Comparison of ENCODE assay signal across 9 cellular contexts in genomic region chr1:110460253-110461220, GRCh38. TPM values are rescaled to one million over a fixed set of nuclear protein-coding genes. Genes with fewer than 3 reads are reported as not detected.
DNase-seq lines count a peak whose midpoint lies in the region; ATAC-seq, FAIRE-seq and TF ChIP-seq lines count a peak whose summit lies in the region.
"Had no signal": no experiment of that assay in that cellular context is flagged by ENCODE, and none has a peak within 500 bp of the region (broad histone marks: within the 10 kb centered on the region; RNA-seq: fewer than 3 reads in every experiment).

No MANE protein-coding gene starts in this region.

- no peak overlapping the region for H3K4me2 ChIP-seq in HepG2 (ENCODE audit: low read depth, low read length)

- no peaks in the 10 kb centered on the region for H3K79me2 ChIP-seq in HepG2 (ENCODE audit: insufficient read depth, low read length)

- intact Hi-C loops in activated CD4-positive, alpha-beta T cell treated with anti-CD3 and anti-CD28 coated beads for 36 hours (cut with DNase I, micrococcal nuclease): loop anchor here (1.0 to 5.0 kb wide), 10 partner anchors 36 to 408 kb away; partner anchors contain the start of genes RBM15 (in 2 of the 2) and LAMTOR5 (in 1 of the 2)
- intact Hi-C loops in HepG2 (cut with micrococcal nuclease; ENCODE audit: unreplicated experiment): loop anchor here (1.0 kb wide), 1 partner anchor 257 kb away; no protein-coding TSS in a partner anchor

- CTCF ChIA-PET in activated CD4-positive, alpha-beta T cell treated with anti-CD3 and anti-CD28 coated beads for 36 hours (lab: Charles Lee): interaction anchor here (0.6 to 4.9 kb wide), 66 partner anchors 9 to 1031 kb away, joined by 3 to 87 read pairs (median 5); partner anchors contain the start of genes KCNA2, KCNC4 and LAMTOR5
- CTCF ChIA-PET in HepG2 (lab: Yijun Ruan, JAX; ENCODE audit: low intra/inter-chr PET ratio, low total read pairs): interaction anchor here (1.3 to 2.0 kb wide), 6 partner anchors 48 to 373 kb away, joined by 3 to 28 read pairs (median 12); no protein-coding TSS in a partner anchor

- H3K9me3 Mint-ChIP-seq in activated CD4-positive, alpha-beta T cell treated with anti-CD3 and anti-CD28 coated beads for 36 hours (ENCODE audit: low read depth): no peaks in the 10 kb centered on the region
- no peaks in the 10 kb centered on the region for H3K9me3 Mint-ChIP-seq in chondrocyte (ENCODE audit: low read depth)

- no peak overlapping the region for H2AFZ ChIP-seq in HepG2 (ENCODE audit: low read length)

- no peaks in the 10 kb centered on the region for H4K20me1 ChIP-seq in HepG2 (ENCODE audit: insufficient read depth, low read length)

- TF ChIP-seq CTCF in chondrocyte (IDR thresholded peaks at IDR 0.05) (peak; percentile 95), HepG2 (CRISPR knock-in tag; IDR thresholded peaks at IDR 0.05) (peak; percentile 91)

- peak; percentile 72 for FAIRE-seq in HepG2 (lab: Jason Lieb, UNC)

- BruUV-seq in HepG2 (replicated peaks; lab: Mats Ljungman, UMichigan): no TSS peak

- no peak overlapping the region for H3K27ac ChIP-seq in HepG2 (ENCODE audit: extremely low read length, insufficient read depth, low read length)

- H3K27me3 ChIP-seq in HepG2 (ENCODE audit: control insufficient read depth in 1 of 2, insufficient read depth in 2 of 2, low read length in 2 of 2): peaks cover 0 to 4% of the 10 kb centered on the region in 2 experiments; a peak in 1 of 5 replicates

- TF ChIP-seq EP300 in HepG2 (IDR thresholded peaks at IDR 0.05; ENCODE audit: low read depth in 2 of 2, low read length in 2 of 2): no peak
- no peak for TF ChIP-seq EP300 in HepG2 (CRISPR knock-in tag; IDR thresholded peaks at IDR 0.05; ENCODE audit: borderline replicate concordance)

- TF ChIP-seq RAD21 in HepG2 (CRISPR knock-in tag; IDR thresholded peaks at IDR 0.05): peak; percentile 84

- H3K36me3 Mint-ChIP-seq in activated CD4-positive, alpha-beta T cell treated with anti-CD3 and anti-CD28 coated beads for 36 hours (ENCODE audit: low read depth): no peaks in the 10 kb centered on the region
- no peaks in the 10 kb centered on the region for H3K36me3 Mint-ChIP-seq in chondrocyte (ENCODE audit: low read depth)

- no peak overlapping the region for H3K4me3 Mint-ChIP-seq in activated CD4-positive, alpha-beta T cell treated with anti-CD3 and anti-CD28 coated beads for 36 hours
- no peak overlapping the region for H3K4me3 Mint-ChIP-seq in chondrocyte (ENCODE audit: unreplicated experiment)

- no peak overlapping the region for H3K9ac ChIP-seq in HepG2 (ENCODE audit: insufficient read depth, low read depth, low read length)

- H3K36me3 ChIP-seq in HepG2 (replicated peaks in 1 of 2; ENCODE audit: control insufficient read depth in 1 of 2, insufficient read depth in 2 of 2, low read length in 2 of 2): no peaks in the 10 kb centered on the region

- POLR2A ChIA-PET in activated CD4-positive, alpha-beta T cell treated with anti-CD3 and anti-CD28 coated beads for 36 hours (lab: Charles Lee): interaction anchor here (0.6 kb wide), 1 partner anchor 1513 kb away, joined by 3 read pairs; no protein-coding TSS in a partner anchor
- POLR2A ChIA-PET in HepG2 (lab: Yijun Ruan, JAX): interaction anchor here (1.2 to 1.8 kb wide), 2 partner anchors 52 to 253 kb away, joined by 4 to 5 read pairs; no protein-coding TSS in a partner anchor

- H3K27ac Mint-ChIP-seq in activated CD4-positive, alpha-beta T cell treated with anti-CD3 and anti-CD28 coated beads for 36 hours: no peak overlapping the region
- no peak overlapping the region for H3K27ac Mint-ChIP-seq in chondrocyte (ENCODE audit: unreplicated experiment)

- 0 out of 2 replicates have a peak, but pooled peaks cover 7% of the 10 kb centered on the region for H3K4me1 ChIP-seq in HepG2 (ENCODE audit: insufficient read depth, low read length)

- in situ Hi-C loops in HepG2 (cut with HindIII; ENCODE audit: extremely low pct_ligation_motif_present, low pct_unique_long_range_greater_than_20kb): loop anchor here (5.0 kb wide), 2 partner anchors 48 to 258 kb away; no protein-coding TSS in a partner anchor

- no peaks in the 10 kb centered on the region for H3K9me3 ChIP-seq in HepG2 (ENCODE audit: low read length)

- no peaks in the 10 kb centered on the region for H3K4me1 Mint-ChIP-seq in activated CD4-positive, alpha-beta T cell treated with anti-CD3 and anti-CD28 coated beads for 36 hours
- H3K4me1 Mint-ChIP-seq in chondrocyte (ENCODE audit: low read depth): peaks cover 5% of the 10 kb centered on the region

- TF ChIP-seq POLR2A in HepG2 (IDR thresholded peaks at IDR 0.05; ENCODE audit: insufficient read depth in 1 of 2, low read depth in 2 of 2, low read length in 2 of 2): no peak

- H3K4me3 ChIP-seq in HepG2 (replicated peaks in 1 of 3; ENCODE audit: insufficient read depth in 1 of 3, low read depth in 2 of 3, low read length in 3 of 3): no peak overlapping the region

- H3K27me3 Mint-ChIP-seq in activated CD4-positive, alpha-beta T cell treated with anti-CD3 and anti-CD28 coated beads for 36 hours: no peaks in the 10 kb centered on the region
- no peaks in the 10 kb centered on the region for H3K27me3 Mint-ChIP-seq in chondrocyte (ENCODE audit: low read depth)

- peak; percentile 92 for DNase-seq in DMS 273 (lab: John Stamatoyannopoulos, UW; ENCODE audit: unreplicated experiment)
- peak; percentile 40 for DNase-seq in NCI-H524 treated with DMSO at 0.1 percent for 48 hours (lab: John Stamatoyannopoulos, UW)
- DNase-seq in activated CD4-positive, alpha-beta T cell treated with anti-CD3 and anti-CD28 coated beads for 36 hours: peak; percentile 88
- DNase-seq in chondrocyte (ENCODE audit: low spot score): no peak
- DNase-seq in HepG2 (ENCODE audit: low spot score): peak; percentile 69
- peak; percentile 53 to 74 (median 70) for DNase-seq in stimulated activated CD4-positive, alpha-beta T cell treated with anti-CD3 and anti-CD28 coated beads, TNF-alpha, amount 100 ng/mL, for 1 hour (ENCODE audit: low read depth in 3 of 3, low spot score in 1 of 3)

- 23% methylated on average over 11 of the region's 11 CpGs for WGBS in HepG2 (ENCODE audit: low lambda C conversion rate)

- ATAC-seq in HG03139 (IDR thresholded peaks at IDR 0.05; ENCODE audit: unreplicated experiment) (peak; percentile 67), HepG2 (peak; percentile 78), GM19328 (IDR thresholded peaks at IDR 0.05; ENCODE audit: unreplicated experiment) (no peak)
- ATAC-seq in activated CD4-positive, alpha-beta T cell treated with anti-CD3 and anti-CD28 coated beads for 36 hours: peak; percentile 95

RNA-seq across cellular contexts. Expression of gene PROK1, which starts 9.6 kb away (rescaled TPM):
- total RNA-seq in activated CD4-positive, alpha-beta T cell treated with anti-CD3 and anti-CD28 coated beads for 36 hours: not detected
- total RNA-seq in chondrocyte (not detected in 3 replicates), HepG2 (2016; rRNA removed; fragmentation: Illumina TruSeq; extraction: Trizol) (not detected in 2 replicates)
- total RNA-seq in HepG2 (2016; cell fraction: cytosol; rRNA removed; fragmentation: Illumina TruSeq; extraction: Trizol; ENCODE audit: low read depth): not detected in 2 replicates
- total RNA-seq in HepG2 (2016; cell fraction: insoluble cytoplasmic fraction; rRNA removed; fragmentation: Illumina TruSeq; extraction: Trizol): not detected in 2 replicates
- total RNA-seq in HepG2 (2016; cell fraction: membrane; rRNA removed; fragmentation: Illumina TruSeq; extraction: Trizol): not detected in 2 replicates
- not detected in 2 replicates for total RNA-seq in HepG2 (2016; cell fraction: nucleus; rRNA removed; fragmentation: Illumina TruSeq; extraction: Trizol)
- 0.07 TPM in 1 of 2 replicates, not detected in the other for polyA plus RNA-seq in HepG2 (2011; rRNA removed)
- polyA plus RNA-seq in HepG2 (2011; cell fraction: cytosol; rRNA removed): not detected in 2 replicates
- polyA plus RNA-seq in HepG2 (2011; cell fraction: nucleus; rRNA removed): not detected in 2 replicates
- not detected in 2 replicates for polyA plus RNA-seq in HepG2 (2012)
- not detected in 2 replicates for polyA plus RNA-seq in HepG2 (2016; cell fraction: cytosol; fragmentation: Illumina TruSeq; extraction: Trizol; ENCODE audit: low read depth)
- not detected in 2 replicates for polyA plus RNA-seq in HepG2 (2016; cell fraction: insoluble cytoplasmic fraction; fragmentation: Illumina TruSeq; extraction: Trizol; ENCODE audit: low read depth)
- not detected in 2 replicates for polyA plus RNA-seq in HepG2 (2016; cell fraction: membrane; fragmentation: Illumina TruSeq; extraction: Trizol; ENCODE audit: low read depth)
- not detected in 2 replicates for polyA plus RNA-seq in HepG2 (2016; cell fraction: nucleus; fragmentation: Illumina TruSeq; extraction: Trizol; ENCODE audit: insufficient read depth, low read depth)
- polyA minus RNA-seq in HepG2 (2011; rRNA and poly(A)+ RNA removed; ENCODE audit: low replicate concordance): not detected in 2 replicates
- polyA minus RNA-seq in HepG2 (2011; cell fraction: cytosol; rRNA and poly(A)+ RNA removed): not detected in 2 replicates
- polyA minus RNA-seq in HepG2 (2011; cell fraction: nucleus; rRNA and poly(A)+ RNA removed): not detected in 2 replicates
- total RNA-seq: T-helper 2 cell treated with Interferon-gamma antibody and Interleukin-4, amounts not matched to agents 100 ng/mL and 5 ng/mL, for 36 hours had no signal

RNA-seq across cellular contexts. Expression of gene LAMTOR5, which starts 53.0 kb away (rescaled TPM):
- 100 to 1,000 TPM; 141 to 155 TPM for total RNA-seq in activated CD4-positive, alpha-beta T cell treated with anti-CD3 and anti-CD28 coated beads for 36 hours
- total RNA-seq in chondrocyte: 97.1 to 112 TPM (median 104 TPM) in 3 replicates
- total RNA-seq in HepG2 (2016; rRNA removed; fragmentation: Illumina TruSeq; extraction: Trizol): 96.7 and 152 TPM in 2 replicates
- total RNA-seq in HepG2 (2016; cell fraction: cytosol; rRNA removed; fragmentation: Illumina TruSeq; extraction: Trizol; ENCODE audit: low read depth): 61.9 and 65.5 TPM in 2 replicates
- total RNA-seq in HepG2 (2016; cell fraction: insoluble cytoplasmic fraction; rRNA removed; fragmentation: Illumina TruSeq; extraction: Trizol): 105 and 145 TPM in 2 replicates
- 96.4 and 97.4 TPM in 2 replicates for total RNA-seq in HepG2 (2016; cell fraction: membrane; rRNA removed; fragmentation: Illumina TruSeq; extraction: Trizol)
- total RNA-seq in HepG2 (2016; cell fraction: nucleus; rRNA removed; fragmentation: Illumina TruSeq; extraction: Trizol): 46.3 and 47.2 TPM in 2 replicates
- polyA plus RNA-seq in HepG2 (2011; rRNA removed): 346 and 400 TPM in 2 replicates
- polyA plus RNA-seq in HepG2 (2011; cell fraction: cytosol; rRNA removed): 412 and 427 TPM in 2 replicates
- polyA plus RNA-seq in HepG2 (2011; cell fraction: nucleus; rRNA removed): 90.6 and 96.5 TPM in 2 replicates
- polyA plus RNA-seq in HepG2 (2012): 204 and 237 TPM in 2 replicates
- 107 and 129 TPM in 2 replicates for polyA plus RNA-seq in HepG2 (2016; cell fraction: cytosol; fragmentation: Illumina TruSeq; extraction: Trizol; ENCODE audit: low read depth)
- 246 and 265 TPM in 2 replicates for polyA plus RNA-seq in HepG2 (2016; cell fraction: insoluble cytoplasmic fraction; fragmentation: Illumina TruSeq; extraction: Trizol; ENCODE audit: low read depth)
- polyA plus RNA-seq in HepG2 (2016; cell fraction: membrane; fragmentation: Illumina TruSeq; extraction: Trizol; ENCODE audit: low read depth): 142 and 171 TPM in 2 replicates
- 118 and 126 TPM in 2 replicates for polyA plus RNA-seq in HepG2 (2016; cell fraction: nucleus; fragmentation: Illumina TruSeq; extraction: Trizol; ENCODE audit: insufficient read depth, low read depth)
- polyA minus RNA-seq in HepG2 (2011; rRNA and poly(A)+ RNA removed; ENCODE audit: low replicate concordance): 90.1 and 139 TPM in 2 replicates
- 38.0 and 45.5 TPM in 2 replicates for polyA minus RNA-seq in HepG2 (2011; cell fraction: cytosol; rRNA and poly(A)+ RNA removed)
- 36.7 and 44.5 TPM in 2 replicates for polyA minus RNA-seq in HepG2 (2011; cell fraction: nucleus; rRNA and poly(A)+ RNA removed)

RNA-seq across cellular contexts. Expression of gene KCNA10, which starts 58.4 kb away (rescaled TPM):
- total RNA-seq in activated CD4-positive, alpha-beta T cell treated with anti-CD3 and anti-CD28 coated beads for 36 hours: not detected
- total RNA-seq in chondrocyte: not detected in 3 replicates
- not detected in 2 replicates for total RNA-seq in HepG2 (2016; rRNA removed; fragmentation: Illumina TruSeq; extraction: Trizol)
- not detected in 2 replicates for total RNA-seq in HepG2 (2016; cell fraction: cytosol; rRNA removed; fragmentation: Illumina TruSeq; extraction: Trizol; ENCODE audit: low read depth)
- not detected in 2 replicates for total RNA-seq in HepG2 (2016; cell fraction: insoluble cytoplasmic fraction; rRNA removed; fragmentation: Illumina TruSeq; extraction: Trizol)
- total RNA-seq in HepG2 (2016; cell fraction: membrane; rRNA removed; fragmentation: Illumina TruSeq; extraction: Trizol): not detected in 2 replicates
- not detected in 2 replicates for total RNA-seq in HepG2 (2016; cell fraction: nucleus; rRNA removed; fragmentation: Illumina TruSeq; extraction: Trizol)
- polyA plus RNA-seq in HepG2 (2011; rRNA removed): not detected in 2 replicates
- not detected in 2 replicates for polyA plus RNA-seq in HepG2 (2011; cell fraction: cytosol; rRNA removed)
- polyA plus RNA-seq in HepG2 (2011; cell fraction: nucleus; rRNA removed): not detected in 2 replicates
- polyA plus RNA-seq in HepG2 (2012): not detected in 2 replicates
- polyA plus RNA-seq in HepG2 (2016; cell fraction: cytosol; fragmentation: Illumina TruSeq; extraction: Trizol; ENCODE audit: low read depth): not detected in 2 replicates
- not detected in 2 replicates for polyA plus RNA-seq in HepG2 (2016; cell fraction: insoluble cytoplasmic fraction; fragmentation: Illumina TruSeq; extraction: Trizol; ENCODE audit: low read depth)
- not detected in 2 replicates for polyA plus RNA-seq in HepG2 (2016; cell fraction: membrane; fragmentation: Illumina TruSeq; extraction: Trizol; ENCODE audit: low read depth)
- polyA plus RNA-seq in HepG2 (2016; cell fraction: nucleus; fragmentation: Illumina TruSeq; extraction: Trizol; ENCODE audit: insufficient read depth, low read depth): not detected in 2 replicates
- 0.19 TPM in 1 of 2 replicates, not detected in the other for polyA minus RNA-seq in HepG2 (2011; rRNA and poly(A)+ RNA removed; ENCODE audit: low replicate concordance)
- polyA minus RNA-seq in HepG2 (2011; cell fraction: cytosol; rRNA and poly(A)+ RNA removed): not detected in 2 replicates
- polyA minus RNA-seq in HepG2 (2011; cell fraction: nucleus; rRNA and poly(A)+ RNA removed): not detected in 2 replicates
- total RNA-seq: T-helper 2 cell treated with Interferon-gamma antibody and Interleukin-4, amounts not matched to agents 100 ng/mL and 5 ng/mL, for 36 hours had no signal
